Comparison of ENCODE assay signal across 17 cellular contexts in the genomic region with DNA sequence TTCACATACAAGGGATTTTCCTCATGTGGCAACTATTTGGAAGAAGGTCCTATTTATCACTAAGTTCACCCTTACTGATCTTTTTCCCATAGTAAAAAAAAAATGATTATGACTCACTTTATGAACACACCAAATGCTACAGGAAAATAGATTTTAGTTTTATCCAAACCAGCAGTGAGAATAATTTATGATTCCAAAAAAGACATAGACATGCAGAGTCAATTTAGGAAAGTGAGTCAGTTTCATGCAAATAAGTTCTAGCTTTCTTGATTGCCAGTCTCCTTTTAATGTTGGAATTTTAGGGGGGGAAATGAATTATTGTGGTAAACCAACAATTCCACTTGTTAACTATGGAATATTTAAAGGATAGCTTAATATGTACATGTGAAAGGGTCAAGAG.
A peak's percentile ranks its signal among the peaks of the same experiment; 100 is the strongest.
DNase-seq lines count a peak whose midpoint lies in the region; FAIRE-seq and TF ChIP-seq lines count a peak whose summit lies in the region.
"Had no signal": no experiment of that assay in that cellular context is flagged by ENCODE, and none has a peak within 500 bp of the region (broad histone marks: within the 10 kb centered on the region; RNA-seq: fewer than 3 reads in every experiment).

No MANE protein-coding gene starts in this region.

- no peak overlapping the region for H2AFZ ChIP-seq in astrocyte (ENCODE audit: low read depth, low read length)
- no peak overlapping the region for H2AFZ ChIP-seq in osteoblast (ENCODE audit: low read length)

- no peak overlapping the region for H3K4me3 ChIP-seq in AG10803 (ENCODE audit: low read length)
- H3K4me3 ChIP-seq in astrocyte (ENCODE audit: insufficient read depth, low read depth, low read length), result no peak overlapping the region
- H3K4me3 ChIP-seq in osteoblast (ENCODE audit: insufficient read depth, low read length), result no peak overlapping the region
- no peak overlapping the region for H3K4me3 ChIP-seq in SJCRH30
- H3K4me3 ChIP-seq: BLaER1 had no signal

- no peak overlapping the region for H3K27ac Mint-ChIP-seq in astrocyte (ENCODE audit: unreplicated experiment)
- H3K27ac Mint-ChIP-seq: CD14-positive monocyte; CD4-positive, alpha-beta memory T cell had no signal

- H3K4me1 ChIP-seq in astrocyte (ENCODE audit: insufficient read depth, low read length) (peaks cover 10% of the 10 kb centered on the region), osteoblast (ENCODE audit: insufficient read depth, low read length) (peaks cover 35% of the 10 kb centered on the region), SJCRH30 (no peaks in the 10 kb centered on the region)
- H3K4me1 ChIP-seq: BLaER1 had no signal

- H3K27ac ChIP-seq in astrocyte (ENCODE audit: low read depth, low read length), result no peak overlapping the region
- H3K27ac ChIP-seq in osteoblast (ENCODE audit: low read depth, low read length), result peak overlapping the region; percentile 13
- no peak overlapping the region for H3K27ac ChIP-seq in SJCRH30
- H3K27ac ChIP-seq: BLaER1 had no signal

- TF ChIP-seq CTCF in AG10803 (conservative IDR thresholded peaks at IDR 0.05; ENCODE audit: low read length), result no peak
- TF ChIP-seq CTCF in astrocyte (IDR thresholded peaks at IDR 0.05; ENCODE audit: insufficient read depth, low read depth, low read length), result no peak
- no peak for TF ChIP-seq CTCF in osteoblast (IDR thresholded peaks at IDR 0.05; ENCODE audit: extremely low read depth, low read depth, low read length)

- H3K79me2 ChIP-seq in astrocyte (ENCODE audit: insufficient read depth, low read length) (no peaks in the 10 kb centered on the region), osteoblast (ENCODE audit: insufficient read depth, low read length) (no peaks in the 10 kb centered on the region)

- FAIRE-seq in astrocyte (lab: Jason Lieb, UNC), result peak; percentile 58
- FAIRE-seq: HepG2 had no signal

- H3K27me3 ChIP-seq in astrocyte (ENCODE audit: insufficient read depth, low read length), result no peaks in the 10 kb centered on the region
- H3K27me3 ChIP-seq in osteoblast (ENCODE audit: insufficient read depth, low read length), result no peaks in the 10 kb centered on the region
- H3K27me3 ChIP-seq in SJCRH30, result no peaks in the 10 kb centered on the region
- H3K27me3 ChIP-seq: BLaER1 had no signal

- H3K36me3 Mint-ChIP-seq in astrocyte (ENCODE audit: low read depth, unreplicated experiment), result no peaks in the 10 kb centered on the region
- H3K36me3 Mint-ChIP-seq: CD4-positive, alpha-beta memory T cell had no signal

- no peak overlapping the region for H3K9ac ChIP-seq in astrocyte (ENCODE audit: low read length)
- H3K9ac ChIP-seq: BLaER1 had no signal

- H3K27me3 Mint-ChIP-seq in astrocyte (ENCODE audit: low read depth, unreplicated experiment), result no peaks in the 10 kb centered on the region

- H3K36me3 ChIP-seq in astrocyte (ENCODE audit: insufficient read depth, low read length), result no peaks in the 10 kb centered on the region
- no peaks in the 10 kb centered on the region for H3K36me3 ChIP-seq in osteoblast (ENCODE audit: insufficient read depth, low read length)
- no peaks in the 10 kb centered on the region for H3K36me3 ChIP-seq in SJCRH30
- H3K36me3 ChIP-seq: BLaER1 had no signal

- DNase-seq in AG10803 (ENCODE audit: low read depth), result peak; percentile 70
- peak; percentile 50 for DNase-seq in GM04504 (ENCODE audit: low read depth)
- DNase-seq in astrocyte (ENCODE audit: low read depth), result peak; percentile 45
- DNase-seq in osteoblast (ENCODE audit: insufficient read length, low spot score, missing footprints), result peak; percentile 51
- DNase-seq in SJCRH30, result no peak
- no peak for DNase-seq in activated effector memory CD4-positive, alpha-beta T cell treated with anti-CD3 and anti-CD28 coated beads, Interleukin-2, amount 50 U/mL, for 16 hours
- DNase-seq in posterior vena cava (ENCODE audit: low spot score), result no peak
- no peak for DNase-seq in cerebellum (ENCODE audit: low spot score)
- DNase-seq: CD4-positive, alpha-beta memory T cell; DMS153; DMS79; GOT3; H7; KG1 had no signal

- no peak overlapping the region for H3K4me3 Mint-ChIP-seq in astrocyte (ENCODE audit: unreplicated experiment)
- H3K4me3 Mint-ChIP-seq: CD14-positive monocyte; CD4-positive, alpha-beta memory T cell had no signal

- intact Hi-C loops in posterior vena cava (cut with DNase I), result no loop called here

- H3K4me1 Mint-ChIP-seq in astrocyte (ENCODE audit: low read depth, unreplicated experiment), result peaks cover 17% of the 10 kb centered on the region
- H3K4me1 Mint-ChIP-seq: CD4-positive, alpha-beta memory T cell had no signal

- H3K4me2 ChIP-seq in astrocyte (ENCODE audit: low read length) (no peak overlapping the region), osteoblast (ENCODE audit: insufficient read depth, low read length) (no peak overlapping the region)
- H3K4me2 ChIP-seq: BLaER1 had no signal

- H3K9me3 ChIP-seq in astrocyte (ENCODE audit: insufficient read depth, low read depth, low read length), result no peaks in the 10 kb centered on the region
- H3K9me3 ChIP-seq in osteoblast (ENCODE audit: low read depth, low read length), result no peaks in the 10 kb centered on the region
- H3K9me3 ChIP-seq in SJCRH30 (replicated peaks), result no peaks in the 10 kb centered on the region
- H3K9me3 ChIP-seq: BLaER1 had no signal

- H3K9me3 Mint-ChIP-seq in astrocyte (ENCODE audit: unreplicated experiment), result no peaks in the 10 kb centered on the region
- H3K9me3 Mint-ChIP-seq: CD4-positive, alpha-beta memory T cell had no signal

- H4K20me1 ChIP-seq in astrocyte (ENCODE audit: insufficient read depth, low read length) (no peaks in the 10 kb centered on the region), osteoblast (ENCODE audit: insufficient read depth, low read length) (no peaks in the 10 kb centered on the region)
- H4K20me1 ChIP-seq: BLaER1 had no signal

Comparison
In these comparisons a context has a peak if more than half of its experiments do, and no peak if none do; other contexts are left out.
1. DNase-seq: peak in AG10803 (single experiment), GM04504 (single experiment), astrocyte (single experiment) and osteoblast (single experiment); none in SJCRH30 (0 of 2), activated effector memory CD4-positive, alpha-beta T cell treated with anti-CD3 and anti-CD28 coated beads, Interleukin-2, amount 50 U/mL, for 16 hours (single experiment), posterior vena cava (single experiment) and cerebellum (single experiment).